15 cellular contexts compared by ENCODE assay signal in genomic region chr16:84584678-84585077, GRCh38. TPM values are rescaled to one million over a fixed set of nuclear protein-coding genes. Genes with fewer than 3 reads are reported as not detected.
A peak's percentile ranks its signal among the peaks of the same experiment; 100 is the strongest.
DNase-seq lines count a peak whose midpoint lies in the region; ATAC-seq and TF ChIP-seq lines count a peak whose summit lies in the region.
"Had no signal": no experiment of that assay in that cellular context is flagged by ENCODE, and none has a peak within 500 bp of the region (broad histone marks: within the 10 kb centered on the region; RNA-seq: fewer than 3 reads in every experiment).

No MANE protein-coding gene starts in this region.

- H3K9me3 Mint-ChIP-seq in stimulated activated naive CD8-positive, alpha-beta T cell treated with anti-CD3 and anti-CD28 coated beads, Interleukin-15, Interleukin-2, amounts not matched to agents 100 ng/mL and 50 ng/mL, for 24 hours, result no peaks in the 10 kb centered on the region
- H3K9me3 Mint-ChIP-seq in immature natural killer cell, result no peaks in the 10 kb centered on the region
- H3K9me3 Mint-ChIP-seq: H9 had no signal

- H3K4me3 ChIP-seq in OCI-LY1 (ENCODE audit: low read depth, low read length, poor library complexity, severe bottlenecking), result no peak overlapping the region
- H3K4me3 ChIP-seq: SJSA1 had no signal

- no peaks in the 10 kb centered on the region for H3K9me2 ChIP-seq in OCI-LY1 (ENCODE audit: low read depth, low read length)

- H3K9ac ChIP-seq in OCI-LY1 (ENCODE audit: low read length), result no peak overlapping the region

- peak overlapping the region; percentile 54 for H3K27ac Mint-ChIP-seq in stimulated activated naive CD8-positive, alpha-beta T cell treated with anti-CD3 and anti-CD28 coated beads, Interleukin-15, Interleukin-2, amounts not matched to agents 100 ng/mL and 50 ng/mL, for 24 hours
- H3K27ac Mint-ChIP-seq in immature natural killer cell, result peak overlapping the region in 4 of 6 donors; percentile 37 to 75 (median 54)
- H3K27ac Mint-ChIP-seq: H9 had no signal

- no peak for DNase-seq in stimulated activated naive CD8-positive, alpha-beta T cell treated with anti-CD3 and anti-CD28 coated beads, Interleukin-15, Interleukin-2, amounts not matched to agents 100 U/mL and 50 U/mL, for 24 hours
- DNase-seq in immature natural killer cell, result no peak
- no peak for DNase-seq in putamen (ENCODE audit: low spot score)
- no peak for DNase-seq in T-helper 9 cell
- no peak for DNase-seq in NCI-H2029 treated with DMSO at 0.1 percent for 48 hours (lab: John Stamatoyannopoulos, UW)
- DNase-seq: COR-L47, H9, IMR-90, NCI-H1436 treated with DMSO at 0.1 percent for 48 hours, NCI-H2081 treated with DMSO at 0.1 percent for 48 hours, NCI-H526, PC-3 had no signal

- no peak for TF ChIP-seq CTCF in OCI-LY1 (IDR thresholded peaks at IDR 0.05; ENCODE audit: low read length)

- no peaks in the 10 kb centered on the region for H3K27me3 ChIP-seq in OCI-LY1 (ENCODE audit: insufficient read depth, low read length)
- H3K27me3 ChIP-seq: SJSA1 had no signal

- peaks cover 6% of the 10 kb centered on the region; the same call in 1 of the 2 replicates for H3K79me2 ChIP-seq in OCI-LY1 (ENCODE audit: insufficient read depth, low read length)

- no peak overlapping the region for H3K4me3 Mint-ChIP-seq in stimulated activated naive CD8-positive, alpha-beta T cell treated with anti-CD3 and anti-CD28 coated beads, Interleukin-15, Interleukin-2, amounts not matched to agents 100 ng/mL and 50 ng/mL, for 24 hours
- peak overlapping the region in 4 of 5 donors; percentile 5 to 36 (median 23) for H3K4me3 Mint-ChIP-seq in immature natural killer cell
- H3K4me3 Mint-ChIP-seq: H9 had no signal

- no peaks in the 10 kb centered on the region for H3K9me3 ChIP-seq in OCI-LY1 (ENCODE audit: low read length)
- H3K9me3 ChIP-seq: SJSA1 had no signal

- ATAC-seq in stimulated activated naive CD8-positive, alpha-beta T cell treated with anti-CD3 and anti-CD28 coated beads, Interleukin-15, Interleukin-2, amounts not matched to agents 100 U/mL and 50 U/mL, for 24 hours, result no peak
- ATAC-seq: PC-3 had no signal

- H3K4me1 Mint-ChIP-seq in stimulated activated naive CD8-positive, alpha-beta T cell treated with anti-CD3 and anti-CD28 coated beads, Interleukin-15, Interleukin-2, amounts not matched to agents 100 ng/mL and 50 ng/mL, for 24 hours (ENCODE audit: low read depth), result peaks cover 10% of the 10 kb centered on the region
- H3K4me1 Mint-ChIP-seq in immature natural killer cell, result peaks cover 9 to 17% of the 10 kb centered on the region in 2 donors

- H3F3A ChIP-seq in OCI-LY1 (ENCODE audit: insufficient read depth, low read length), result no peaks in the 10 kb centered on the region

- H3K4me1 ChIP-seq in OCI-LY1 (ENCODE audit: insufficient read depth, low read length, severe bottlenecking), result peaks cover 36% of the 10 kb centered on the region
- H3K4me1 ChIP-seq: SJSA1 had no signal

- peak overlapping the region; percentile 86 for H3K27ac ChIP-seq in OCI-LY1 (ENCODE audit: low read depth, low read length, poor library complexity, severe bottlenecking)
- H3K27ac ChIP-seq: SJSA1 had no signal

- H4K20me1 ChIP-seq in OCI-LY1 (ENCODE audit: insufficient read depth, low read length), result no peaks in the 10 kb centered on the region

- H2AFZ ChIP-seq in OCI-LY1 (ENCODE audit: low read length), result no peak overlapping the region

- peaks cover 74% of the 10 kb centered on the region for H3K36me3 ChIP-seq in OCI-LY1 (ENCODE audit: insufficient read depth, low read length)

- H3K27me3 Mint-ChIP-seq in stimulated activated naive CD8-positive, alpha-beta T cell treated with anti-CD3 and anti-CD28 coated beads, Interleukin-15, Interleukin-2, amounts not matched to agents 100 ng/mL and 50 ng/mL, for 24 hours, result no peaks in the 10 kb centered on the region
- H3K27me3 Mint-ChIP-seq in immature natural killer cell (ENCODE audit: low read depth in 3 of 3), result peaks cover 0 to 2% (median 2%) of the 10 kb centered on the region in 3 donors

- H3K36me3 Mint-ChIP-seq in stimulated activated naive CD8-positive, alpha-beta T cell treated with anti-CD3 and anti-CD28 coated beads, Interleukin-15, Interleukin-2, amounts not matched to agents 100 ng/mL and 50 ng/mL, for 24 hours (ENCODE audit: low read depth), result peaks cover 60% of the 10 kb centered on the region
- no peaks in the 10 kb centered on the region for H3K36me3 Mint-ChIP-seq in immature natural killer cell

- no peak overlapping the region for H3K4me2 ChIP-seq in OCI-LY1 (ENCODE audit: low read length)

RNA-seq across cellular contexts. Expression of gene COTL1, which starts 33.2 kb away (rescaled TPM):
- 100 to 1,000 TPM; 193 to 268 (median 235) TPM for polyA plus RNA-seq in immature natural killer cell
